Comparison of ENCODE assay signal across 8 cellular contexts in the genomic region with DNA sequence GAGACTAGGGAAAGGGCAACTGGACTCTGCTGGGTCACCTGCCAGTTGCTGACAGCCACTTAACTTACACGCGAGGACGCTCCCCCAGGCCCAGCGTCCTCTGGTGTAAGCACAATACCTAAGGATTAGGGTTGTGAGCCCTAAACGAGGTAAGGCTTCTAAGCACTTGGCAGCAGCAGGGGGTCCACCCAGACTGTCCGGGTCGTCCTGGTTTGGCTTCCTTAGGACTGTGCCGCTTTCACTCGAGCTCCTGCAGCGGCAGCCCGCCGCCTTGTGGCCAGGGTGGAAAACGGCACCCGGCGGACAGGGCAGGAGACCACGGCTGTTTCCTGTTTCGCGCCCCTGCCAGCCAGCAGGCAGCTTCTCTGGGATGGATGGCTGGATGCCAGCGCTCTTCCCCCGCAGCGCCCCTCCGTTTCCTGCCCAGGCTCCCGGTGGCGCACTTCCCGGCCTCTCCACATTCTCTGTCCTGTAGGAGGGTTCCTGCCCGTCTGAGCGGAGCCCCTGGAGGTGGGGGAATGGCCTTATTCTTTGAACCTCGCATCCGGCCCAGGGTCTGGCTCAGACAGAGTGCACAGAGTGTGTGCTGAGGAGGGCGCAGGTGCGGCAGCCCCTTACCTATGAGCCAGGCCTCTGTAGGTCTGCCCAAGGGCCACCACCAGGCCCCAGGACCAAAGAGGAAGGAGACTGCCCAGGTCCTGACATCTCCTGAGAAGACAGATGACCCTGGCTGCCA. TPM values are rescaled to one million over a fixed set of nuclear protein-coding genes. Genes with fewer than 3 reads are reported as not detected.
A peak's percentile ranks its signal among the peaks of the same experiment; 100 is the strongest.
DNase-seq lines count a peak whose midpoint lies in the region; ATAC-seq, FAIRE-seq and TF ChIP-seq lines count a peak whose summit lies in the region.

No MANE protein-coding gene starts in this region.

- no peaks in the 10 kb centered on the region for H3K9me3 ChIP-seq in heart right ventricle

- peak overlapping the region; percentile 69 for H3K4me3 Mint-ChIP-seq in activated naive CD8-positive, alpha-beta T cell treated with anti-CD3 and anti-CD28 coated beads, Interleukin-2, amount 50 U/mL, for 24 hours

- peak; percentile 76 to 95 (median 93) for TF ChIP-seq CTCF in heart right ventricle (IDR thresholded peaks at IDR 0.05)

- peak; percentile 61 for FAIRE-seq in GM19239 (lab: Jason Lieb, UNC)

- H3K4me1 Mint-ChIP-seq in activated naive CD8-positive, alpha-beta T cell treated with anti-CD3 and anti-CD28 coated beads, Interleukin-2, amount 50 U/mL, for 24 hours, result peaks cover 32% of the 10 kb centered on the region

- intact Hi-C loops in heart right ventricle (cut with DNase I), result loop anchor here in 4 of 10 donors (1.0 to 10.0 kb wide), 4 partner anchors 28 to 264 kb away; no protein-coding TSS in a partner anchor

- peaks cover 15 to 61% (median 55%) of the 10 kb centered on the region in 9 donors for H3K4me1 ChIP-seq in heart right ventricle
- peaks cover 10% of the 10 kb centered on the region for H3K4me1 ChIP-seq in rectal smooth muscle tissue (ENCODE audit: control insufficient read depth, insufficient read depth, low read length)

- DNase-seq in AG08396 (ENCODE audit: low spot score) (peak; percentile 79), GM19239 (ENCODE audit: insufficient read length, low spot score) (peak; percentile 62), NAMALWA (ENCODE audit: low spot score) (peak; percentile 85), SW480 (ENCODE audit: low spot score) (peak; percentile 81), heart right ventricle (peak; percentile 68 to 82)
- DNase-seq in activated naive CD8-positive, alpha-beta T cell treated with anti-CD3 and anti-CD28 coated beads, Interleukin-2, amount 50 U/mL, for 24 hours, result peak; percentile 86

- WGBS in heart right ventricle, 2 donors, result 3 to 5% methylated on average over 28 to 29 of the region's 31 CpGs

- peaks cover 33% of the 10 kb centered on the region for H3K27me3 Mint-ChIP-seq in activated naive CD8-positive, alpha-beta T cell treated with anti-CD3 and anti-CD28 coated beads, Interleukin-2, amount 50 U/mL, for 24 hours

- H3K4me3 ChIP-seq in heart right ventricle (peak overlapping the region in 9 of 10 donors; percentile 23 to 61 (median 41)), rectal smooth muscle tissue (ENCODE audit: low read length) (peak overlapping the region; percentile 61)

- no peak overlapping the region for H3K27ac Mint-ChIP-seq in activated naive CD8-positive, alpha-beta T cell treated with anti-CD3 and anti-CD28 coated beads, Interleukin-2, amount 50 U/mL, for 24 hours

- H3K9me3 Mint-ChIP-seq in activated naive CD8-positive, alpha-beta T cell treated with anti-CD3 and anti-CD28 coated beads, Interleukin-2, amount 50 U/mL, for 24 hours, result no peaks in the 10 kb centered on the region

- peak; percentile 49 for ATAC-seq in activated naive CD8-positive, alpha-beta T cell treated with anti-CD3 and anti-CD28 coated beads, Interleukin-2, amount 50 U/mL, for 24 hours
- ATAC-seq in heart right ventricle, result peak; percentile 51 to 85 (median 78)
- ATAC-seq in HG03039 (IDR thresholded peaks at IDR 0.05; ENCODE audit: unreplicated experiment), result no peak

- H3K9ac ChIP-seq in rectal smooth muscle tissue (ENCODE audit: low read length), result peak overlapping the region; percentile 32

- H3K27me3 ChIP-seq in heart right ventricle, result peaks cover 24 to 62% (median 45%) of the 10 kb centered on the region in 7 donors
- peaks cover 25% of the 10 kb centered on the region for H3K27me3 ChIP-seq in rectal smooth muscle tissue (ENCODE audit: control insufficient read depth, insufficient read depth, low read length)

- no peaks in the 10 kb centered on the region for H3K36me3 ChIP-seq in heart right ventricle
- H3K36me3 ChIP-seq in rectal smooth muscle tissue (ENCODE audit: control insufficient read depth, insufficient read depth, low read length), result no peaks in the 10 kb centered on the region

- H3K27ac ChIP-seq in heart right ventricle, result peak overlapping the region in 1 of 10 donors; percentile 35
- H3K27ac ChIP-seq in rectal smooth muscle tissue (ENCODE audit: low read depth, low read length), result no peak overlapping the region

- no peaks in the 10 kb centered on the region for H3K36me3 Mint-ChIP-seq in activated naive CD8-positive, alpha-beta T cell treated with anti-CD3 and anti-CD28 coated beads, Interleukin-2, amount 50 U/mL, for 24 hours (ENCODE audit: low read depth)

RNA-seq across cellular contexts. Expression of gene AMZ2, which starts 47.0 kb away (rescaled TPM):
- 100 to 1,000 TPM in 8 of 10 donors, 10 to 100 TPM in 2; 70.7 to 140 (median 111) TPM for total RNA-seq in heart right ventricle
- 10 to 100 TPM; 41.6 to 77.4 TPM for polyA plus RNA-seq in heart right ventricle
